ENCODE assay signal across 30 cellular contexts in the genomic region with DNA sequence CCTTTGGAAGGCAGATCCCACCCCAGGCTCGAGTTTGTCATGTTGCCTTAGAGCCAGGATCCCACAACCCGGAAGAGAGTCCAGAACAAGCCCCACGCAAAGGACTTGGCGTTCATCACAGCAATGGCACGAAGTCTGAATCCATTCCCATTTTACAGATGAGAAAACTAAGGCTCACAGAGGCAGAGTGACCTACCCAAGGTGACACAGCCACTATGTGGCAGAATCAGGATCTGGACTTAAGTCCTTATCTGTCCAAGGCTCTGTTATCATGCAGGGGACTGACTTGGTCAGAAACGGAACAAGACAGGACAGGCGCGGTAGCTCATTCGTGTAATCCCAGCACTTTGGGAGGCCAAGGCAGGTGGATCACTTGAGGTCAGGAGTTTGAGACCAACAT.
"Had no signal": no experiment of that assay in that cellular context is flagged by ENCODE, and none has a peak within 500 bp of the region (broad histone marks: within the 10 kb centered on the region; RNA-seq: fewer than 3 reads in every experiment).

No MANE protein-coding gene starts in this region.

- H3K27me3 ChIP-seq: adrenal gland, body of pancreas, colonic mucosa, dorsolateral prefrontal cortex had no signal

- H3K36me3 ChIP-seq: adrenal gland, colonic mucosa had no signal

- H3K27ac ChIP-seq: adrenal gland, body of pancreas, colonic mucosa, dorsolateral prefrontal cortex had no signal

- DNase-seq: activated CD4-positive, alpha-beta memory T cell treated with anti-CD3 and anti-CD28 coated beads for 36 hours; activated CD4-positive, alpha-beta T cell treated with anti-CD3 and anti-CD28 coated beads for 36 hours; activated CD4-positive, alpha-beta T cell treated with anti-CD3 and anti-CD28 coated beads, Interleukin-2, amount 10 ng/mL, durations not matched to agents 24 days and 14 days; activated CD4-positive, CD25-positive, alpha-beta regulatory T cell; activated CD4-positive, CD25-positive, alpha-beta regulatory T cell treated with anti-CD3 and anti-CD28 coated beads, Interleukin-2, amount 50 U/mL, for 72 hours; activated CD8-positive, alpha-beta memory T cell treated with anti-CD3 and anti-CD28 coated beads, Interleukin-2, amount 10 ng/mL, durations not matched to agents 7 days and 5 days; activated CD8-positive, alpha-beta memory T cell treated with anti-CD3 and anti-CD28 coated beads, Interleukin-2, amount 50 U/mL, for 4 hours; activated CD8-positive, alpha-beta T cell treated with anti-CD3 and anti-CD28 coated beads, Interleukin-2, amount 10 ng/mL, durations not matched to agents 7 days and 5 days; activated effector memory CD4-positive, alpha-beta T cell treated with anti-CD3 and anti-CD28 coated beads, Interleukin-2, amount 50 U/mL, for 16 hours; activated naive CD4-positive, alpha-beta T cell treated with anti-CD3 and anti-CD28 coated beads for 36 hours; activated naive CD8-positive, alpha-beta T cell treated with anti-CD3 and anti-CD28 coated beads for 36 hours; activated naive CD8-positive, alpha-beta T cell treated with anti-CD3 and anti-CD28 coated beads, Interleukin-2, amount 50 U/mL, for 24 hours; activated T-cell treated with anti-CD3 and anti-CD28 coated beads, Interleukin-2, amount 50 U/mL, for 1 hour; activated T-cell treated with anti-CD3 and anti-CD28 coated beads, Interleukin-2, amount 50 U/mL, for 48 hours; adrenal gland; amygdala; aorta; body of pancreas; central memory CD4-positive, alpha-beta T cell; cerebellar nuclear complex; colonic mucosa; dorsolateral prefrontal cortex; effector memory CD4-positive, alpha-beta T cell; endodermal cell; foreskin fibroblast; T-helper 1 cell; T-helper 17 cell; T1000 had no signal

- FAIRE-seq: frontal cortex had no signal

- H3K4me3 ChIP-seq: adrenal gland, body of pancreas, colonic mucosa, dorsolateral prefrontal cortex had no signal

- H3K9me3 ChIP-seq: adrenal gland, body of pancreas, colonic mucosa had no signal

- H3K4me1 ChIP-seq: adrenal gland, body of pancreas, colonic mucosa had no signal

- ATAC-seq: activated CD4-positive, alpha-beta T cell treated with anti-CD3 and anti-CD28 coated beads for 36 hours; activated CD8-positive, alpha-beta memory T cell treated with anti-CD3 and anti-CD28 coated beads, Interleukin-2, amount 10 ng/mL, durations not matched to agents 7 days and 5 days; activated CD8-positive, alpha-beta T cell treated with anti-CD3 and anti-CD28 coated beads, Interleukin-2, amount 10 ng/mL, durations not matched to agents 7 days and 5 days; activated naive CD8-positive, alpha-beta T cell treated with anti-CD3 and anti-CD28 coated beads, Interleukin-2, amount 50 U/mL, for 24 hours; body of pancreas; esophagus mucosa; T-helper 17 cell had no signal
